1 cellular context compared by ENCODE assay signal in genomic region chr6:89999995-90000825, GRCh38.
TF ChIP-seq lines count a peak whose summit lies in the region.

No MANE protein-coding gene starts in this region.

TF ChIP-seq in GM23338, 12 proteins besides CTCF, POLR2A, EP300 and RAD21 (continued from another document):
- TF ChIP-seq ZNF462 (CRISPR knock-in tag; IDR thresholded peaks at IDR 0.05) (no peak), ZNF331 (CRISPR knock-in tag; IDR thresholded peaks at IDR 0.05; ENCODE audit: low read depth) (no peak), STAT1 (IDR thresholded peaks at IDR 0.05; ENCODE audit: unreplicated experiment) (no peak), ZNF114 (CRISPR knock-in tag; IDR thresholded peaks at IDR 0.05) (no peak), JUNB (IDR thresholded peaks at IDR 0.05; ENCODE audit: unreplicated experiment) (no peak), POLR2AphosphoS5 (IDR thresholded peaks at IDR 0.05; ENCODE audit: low read depth) (no peak)
